In genomic region chrX:107429090-107429489, GRCh38 we compare ENCODE assay signal across 9 cellular contexts. TPM values are rescaled to one million over a fixed set of nuclear protein-coding genes. Genes with fewer than 3 reads are reported as not detected.
DNase-seq lines count a peak whose midpoint lies in the region; ATAC-seq, FAIRE-seq and TF ChIP-seq lines count a peak whose summit lies in the region.
"Had no signal": no experiment of that assay in that cellular context is flagged by ENCODE, and none has a peak within 500 bp of the region (broad histone marks: within the 10 kb centered on the region; RNA-seq: fewer than 3 reads in every experiment).

No MANE protein-coding gene starts in this region.

- no peak overlapping the region for H3K4me3 Mint-ChIP-seq in endothelial cell (ENCODE audit: unreplicated experiment)

- H3K4me3 ChIP-seq in cardiac muscle cell (no peak overlapping the region), OCI-LY7 (ENCODE audit: low read depth, low read length, poor library complexity, severe bottlenecking) (no peak overlapping the region), thyroid gland (replicated peaks in 1 of 3) (no peak overlapping the region)

- no peaks in the 10 kb centered on the region for H3K27me3 ChIP-seq in cardiac muscle cell
- H3K27me3 ChIP-seq in thyroid gland = no peaks in the 10 kb centered on the region

- POLR2A ChIA-PET in OCI-LY7 (lab: Charles Lee) = no interaction called here

- H3K27me3 Mint-ChIP-seq in endothelial cell (ENCODE audit: unreplicated experiment) = peaks cover 5% of the 10 kb centered on the region

- peak; percentile 36 for TF ChIP-seq CTCF in cardiac muscle cell (IDR thresholded peaks at IDR 0.05; ENCODE audit: low read depth, low read length)
- peak; percentile 64 for TF ChIP-seq CTCF in OCI-LY7 (conservative IDR thresholded peaks at IDR 0.05; ENCODE audit: low read length)
- TF ChIP-seq CTCF in endothelial cell (IDR thresholded peaks at IDR 0.05; ENCODE audit: unreplicated experiment) = peak; percentile 19
- TF ChIP-seq CTCF in thyroid gland (IDR thresholded peaks at IDR 0.05) = peak in 4 of 6 experiments; percentile 9 to 43 (median 30)

- H3K27ac ChIP-seq in cardiac muscle cell (no peak overlapping the region), OCI-LY7 (ENCODE audit: low read depth, low read length, poor library complexity, severe bottlenecking) (no peak overlapping the region), thyroid gland (no peak overlapping the region)

- H3K36me3 Mint-ChIP-seq in endothelial cell (ENCODE audit: low read depth, unreplicated experiment) = peaks cover 5% of the 10 kb centered on the region

- 33 to 53% methylated on average over 1 to 4 of the region's 6 CpGs for WGBS in thyroid gland, 2 donors

- H3K79me2 ChIP-seq in OCI-LY7 (ENCODE audit: insufficient read depth, low read depth, low read length) = no peaks in the 10 kb centered on the region

- no peak overlapping the region for H3K4me2 ChIP-seq in OCI-LY7 (ENCODE audit: low read length)

- no peaks in the 10 kb centered on the region for H3K9me3 Mint-ChIP-seq in endothelial cell (ENCODE audit: unreplicated experiment)

- no peak overlapping the region for H2AFZ ChIP-seq in OCI-LY7 (ENCODE audit: low read length)

- no peaks in the 10 kb centered on the region for H3K4me1 Mint-ChIP-seq in endothelial cell (ENCODE audit: unreplicated experiment)

- H3K27ac Mint-ChIP-seq in endothelial cell (ENCODE audit: unreplicated experiment) = no peak overlapping the region

- FAIRE-seq in urothelium cell line (lab: Jason Lieb, UNC) = no peak
- FAIRE-seq: islet of Langerhans had no signal

- H4K20me1 ChIP-seq in OCI-LY7 (ENCODE audit: insufficient read depth, low read length) = no peaks in the 10 kb centered on the region

- no peaks in the 10 kb centered on the region for H3K36me3 ChIP-seq in cardiac muscle cell
- no peaks in the 10 kb centered on the region for H3K36me3 ChIP-seq in OCI-LY7 (ENCODE audit: insufficient read depth, low read length)
- H3K36me3 ChIP-seq in thyroid gland = no peaks in the 10 kb centered on the region

- H3K4me1 ChIP-seq in cardiac muscle cell (ENCODE audit: low read depth) = no peaks in the 10 kb centered on the region
- no peaks in the 10 kb centered on the region for H3K4me1 ChIP-seq in OCI-LY7 (ENCODE audit: insufficient read depth, low read length, poor library complexity, severe bottlenecking)
- no peaks in the 10 kb centered on the region for H3K4me1 ChIP-seq in thyroid gland

- peak; percentile 39 to 53 for DNase-seq in cardiac muscle cell (ENCODE audit: low read depth in 1 of 2, low spot score in 1 of 2)
- DNase-seq in left ventricle myocardium superior = no peak
- DNase-seq in OCI-LY7 (ENCODE audit: low spot score) = peak; percentile 53
- DNase-seq in endothelial cell (ENCODE audit: low spot score) = peak; percentile 15
- peak; percentile 46 to 61 for DNase-seq in thyroid gland
- DNase-seq in urothelium cell line (ENCODE audit: low spot score) = no peak

- no peak for TF ChIP-seq POLR2A in thyroid gland (IDR thresholded peaks at IDR 0.05)

- BruUV-seq in OCI-LY7 (replicated peaks; lab: Mats Ljungman, UMichigan) = no TSS peak

- ATAC-seq in left ventricle myocardium superior (no peak), GM18858 (IDR thresholded peaks at IDR 0.05; ENCODE audit: unreplicated experiment) (no peak), HG02973 (IDR thresholded peaks at IDR 0.05; ENCODE audit: unreplicated experiment) (no peak)

- intact Hi-C loops in left ventricle myocardium superior (cut with micrococcal nuclease) (no loop called here), OCI-LY7 (cut with micrococcal nuclease; ENCODE audit: unreplicated experiment) (loop anchor here (5.0 kb wide), 1 partner anchor 532 kb away; no protein-coding TSS in a partner anchor), thyroid gland (cut with DNase I) (no loop called here)

- CTCF ChIA-PET in OCI-LY7 (lab: Charles Lee; ENCODE audit: unreplicated experiment) = no interaction called here

- H3K9me3 ChIP-seq in cardiac muscle cell (ENCODE audit: low read depth) = no peaks in the 10 kb centered on the region
- no peaks in the 10 kb centered on the region for H3K9me3 ChIP-seq in OCI-LY7 (ENCODE audit: low read length)
- H3K9me3 ChIP-seq in thyroid gland = no peaks in the 10 kb centered on the region

- no peaks in the 10 kb centered on the region for H3K9me2 ChIP-seq in OCI-LY7 (ENCODE audit: insufficient read depth, low read length)

RNA-seq across cellular contexts. Expression of gene FRMPD3, which starts 20.4 kb away (rescaled TPM):
- total RNA-seq in cardiac muscle cell (2.3 and 4.5 TPM in 2 replicates), left ventricle myocardium superior (not detected), OCI-LY7 (2022) (12.3 and 12.9 TPM in 2 replicates), endothelial cell (ENCODE audit: unreplicated experiment) (0.08 TPM), thyroid gland (10 to 100 TPM in 1 of 4 donors, 1 to 10 TPM in 3; 6.8 to 12.1 (median 8.2) TPM)
- 0.51 and 1.2 TPM in 2 replicates for polyA plus RNA-seq in cardiac muscle cell
- 5.8 and 6.5 TPM in 2 replicates for total RNA-seq in OCI-LY7 (2014; rRNA removed; shearing (Covaris generic))

Comparison
In these comparisons a context has a peak if more than half of its experiments do, and no peak if none do; other contexts are left out.
1. DNase-seq: peak in cardiac muscle cell (2 of 2), OCI-LY7 (single experiment), endothelial cell (single experiment) and thyroid gland (2 of 2); none in left ventricle myocardium superior (single experiment) and urothelium cell line (single experiment).
2. Peak in every context shown above with its lines, with median percentiles within 50 percentile points of each other: CTCF ChIP-seq.